In the genomic region with DNA sequence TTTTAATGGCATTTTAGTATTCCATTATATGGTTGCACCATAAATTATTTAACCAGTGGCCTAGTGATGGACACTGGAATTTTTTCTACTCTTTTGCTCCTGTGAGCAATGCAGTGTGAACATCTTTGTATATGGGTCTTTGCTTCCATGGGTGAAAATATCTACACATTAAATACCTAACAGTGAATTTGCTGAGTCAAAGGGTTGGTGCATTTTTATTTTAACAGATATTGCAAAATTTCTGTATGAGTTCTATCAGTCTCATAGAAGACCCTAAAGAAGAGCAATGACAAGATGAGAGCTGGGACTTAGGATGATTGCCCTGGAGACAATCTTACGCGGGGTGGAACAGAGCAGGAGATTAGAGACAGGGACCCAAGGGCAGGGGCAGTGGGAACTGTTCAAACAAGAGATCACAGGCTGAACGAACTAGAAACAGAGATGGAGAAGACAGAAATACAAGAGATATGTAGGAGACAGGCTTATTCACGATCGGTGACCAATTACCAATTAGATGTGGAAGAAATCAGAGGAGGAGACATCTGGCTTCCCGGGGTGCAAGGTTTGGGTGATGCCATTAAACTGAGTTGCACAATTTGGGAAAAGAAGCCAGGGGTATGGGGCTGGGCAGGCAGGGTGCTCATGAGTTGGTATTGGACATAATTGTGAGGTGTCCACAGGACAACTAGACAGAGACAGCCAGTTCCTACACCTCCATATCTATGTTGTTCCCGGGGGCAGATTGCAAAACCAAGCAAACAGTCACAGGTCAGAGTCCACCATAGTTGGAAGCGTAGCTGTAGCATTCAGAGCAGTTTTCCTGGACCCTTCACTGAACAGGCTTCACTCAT, we compare ENCODE assay signal across 1 cellular context.
TF ChIP-seq lines count a peak whose summit lies in the region.

No MANE protein-coding gene starts in this region.

TF ChIP-seq in HepG2, 621 proteins besides CTCF, POLR2A, EP300 and RAD21 (continued from another document and continues in another):
- peak; percentile 57; the same call in 1 of the 2 replicates for TF ChIP-seq KLF9 (CRISPR knock-in tag; IDR thresholded peaks at IDR 0.05; ENCODE audit: low read depth)
- TF ChIP-seq ZNF33A (CRISPR knock-in tag; IDR thresholded peaks at IDR 0.05; ENCODE audit: borderline replicate concordance), result 0 out of 2 replicates have a peak, but pooled peaks have one; percentile 15
- TF ChIP-seq, protein P1, sequence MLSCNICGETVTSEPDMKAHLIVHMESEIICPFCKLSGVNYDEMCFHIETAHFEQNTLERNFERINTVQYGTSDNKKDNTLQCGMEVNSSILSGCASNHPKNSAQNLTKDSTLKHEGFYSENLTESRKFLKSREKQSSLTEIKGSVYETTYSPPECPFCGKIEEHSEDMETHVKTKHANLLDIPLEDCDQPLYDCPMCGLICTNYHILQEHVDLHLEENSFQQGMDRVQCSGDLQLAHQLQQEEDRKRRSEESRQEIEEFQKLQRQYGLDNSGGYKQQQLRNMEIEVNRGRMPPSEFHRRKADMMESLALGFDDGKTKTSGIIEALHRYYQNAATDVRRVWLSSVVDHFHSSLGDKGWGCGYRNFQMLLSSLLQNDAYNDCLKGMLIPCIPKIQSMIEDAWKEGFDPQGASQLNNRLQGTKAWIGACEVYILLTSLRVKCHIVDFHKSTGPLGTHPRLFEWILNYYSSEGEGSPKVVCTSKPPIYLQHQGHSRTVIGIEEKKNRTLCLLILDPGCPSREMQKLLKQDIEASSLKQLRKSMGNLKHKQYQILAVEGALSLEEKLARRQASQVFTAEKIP (CRISPR knock-in tag; IDR thresholded peaks at IDR 0.05; ENCODE audit: borderline replicate concordance), result no peak
- 0 out of 2 replicates have a peak, but pooled peaks have one; percentile 24 for TF ChIP-seq CREB1 (IDR thresholded peaks at IDR 0.05)
- TF ChIP-seq CREB1 (CRISPR knock-in tag; IDR thresholded peaks at IDR 0.05), result peak; percentile 84
- 0 out of 2 replicates have a peak, but pooled peaks have one; percentile 31 for TF ChIP-seq ZNF234 (CRISPR knock-in tag; conservative IDR thresholded peaks at IDR 0.05)
- peak; percentile 77 for TF ChIP-seq UBTF (CRISPR knock-in tag; IDR thresholded peaks at IDR 0.05)
- peak; percentile 58; the same call in 1 of the 2 replicates for TF ChIP-seq ZNF451 (CRISPR knock-in tag; IDR thresholded peaks at IDR 0.05)
- TF ChIP-seq, protein P2, sequence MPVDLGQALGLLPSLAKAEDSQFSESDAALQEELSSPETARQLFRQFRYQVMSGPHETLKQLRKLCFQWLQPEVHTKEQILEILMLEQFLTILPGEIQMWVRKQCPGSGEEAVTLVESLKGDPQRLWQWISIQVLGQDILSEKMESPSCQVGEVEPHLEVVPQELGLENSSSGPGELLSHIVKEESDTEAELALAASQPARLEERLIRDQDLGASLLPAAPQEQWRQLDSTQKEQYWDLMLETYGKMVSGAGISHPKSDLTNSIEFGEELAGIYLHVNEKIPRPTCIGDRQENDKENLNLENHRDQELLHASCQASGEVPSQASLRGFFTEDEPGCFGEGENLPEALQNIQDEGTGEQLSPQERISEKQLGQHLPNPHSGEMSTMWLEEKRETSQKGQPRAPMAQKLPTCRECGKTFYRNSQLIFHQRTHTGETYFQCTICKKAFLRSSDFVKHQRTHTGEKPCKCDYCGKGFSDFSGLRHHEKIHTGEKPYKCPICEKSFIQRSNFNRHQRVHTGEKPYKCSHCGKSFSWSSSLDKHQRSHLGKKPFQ (CRISPR knock-in tag; IDR thresholded peaks at IDR 0.05; ENCODE audit: insufficient replicate concordance), result peak; percentile 85
- TF ChIP-seq GMEB1 (CRISPR knock-in tag; IDR thresholded peaks at IDR 0.05; ENCODE audit: borderline replicate concordance), result peak; percentile 54; the same call in 1 of the 2 replicates
- TF ChIP-seq ZNF12 (CRISPR knock-in tag; IDR thresholded peaks at IDR 0.05), result no peak
- peak; percentile 87; the same call in 1 of the 2 replicates for TF ChIP-seq ARID4A (CRISPR knock-in tag; IDR thresholded peaks at IDR 0.05; ENCODE audit: borderline replicate concordance)
- TF ChIP-seq KMT2B (CRISPR knock-in tag; IDR thresholded peaks at IDR 0.05), result no peak; the same call in 1 of the 2 replicates
- peak; percentile 77; the same call in 1 of the 2 replicates for TF ChIP-seq RBAK (CRISPR knock-in tag; IDR thresholded peaks at IDR 0.05)
- TF ChIP-seq, protein P3, sequence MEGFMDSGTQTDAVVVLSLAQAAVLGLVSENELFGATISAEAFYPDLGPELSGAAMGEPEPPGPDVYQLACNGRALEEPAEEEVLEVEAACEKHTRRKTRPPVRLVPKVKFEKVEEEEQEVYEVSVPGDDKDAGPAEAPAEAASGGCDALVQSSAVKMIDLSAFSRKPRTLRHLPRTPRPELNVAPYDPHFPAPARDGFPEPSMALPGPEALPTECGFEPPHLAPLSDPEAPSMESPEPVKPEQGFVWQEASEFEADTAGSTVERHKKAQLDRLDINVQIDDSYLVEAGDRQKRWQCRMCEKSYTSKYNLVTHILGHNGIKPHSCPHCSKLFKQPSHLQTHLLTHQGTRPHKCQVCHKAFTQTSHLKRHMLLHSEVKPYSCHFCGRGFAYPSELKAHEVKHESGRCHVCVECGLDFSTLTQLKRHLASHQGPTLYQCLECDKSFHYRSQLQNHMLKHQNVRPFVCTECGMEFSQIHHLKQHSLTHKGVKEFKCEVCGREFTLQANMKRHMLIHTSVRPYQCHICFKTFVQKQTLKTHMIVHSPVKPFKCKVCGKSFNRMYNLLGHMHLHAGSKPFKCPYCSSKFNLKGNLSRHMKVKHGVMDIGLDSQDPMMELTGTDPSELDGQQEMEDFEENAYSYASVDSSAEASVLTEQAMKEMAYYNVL (CRISPR knock-in tag; IDR thresholded peaks at IDR 0.05; ENCODE audit: borderline replicate concordance), result peak; percentile 95
- TF ChIP-seq ONECUT2 (CRISPR knock-in tag; IDR thresholded peaks at IDR 0.05), result 0 out of 2 replicates have a peak, but pooled peaks have one; percentile 56
- peak; percentile 87 for TF ChIP-seq BATF2 (CRISPR knock-in tag; IDR thresholded peaks at IDR 0.05)
- peak; percentile 92 for TF ChIP-seq GATA4 (IDR thresholded peaks at IDR 0.05; ENCODE audit: borderline replicate concordance, low read depth)
- TF ChIP-seq PHF5A (CRISPR knock-in tag; IDR thresholded peaks at IDR 0.05; ENCODE audit: low read depth, unreplicated experiment), result peak; percentile 56
- TF ChIP-seq NFKBIZ (CRISPR knock-in tag; IDR thresholded peaks at IDR 0.05), result peak; percentile 98
- no peak for TF ChIP-seq THYN1 (CRISPR knock-in tag; IDR thresholded peaks at IDR 0.05; ENCODE audit: borderline replicate concordance, low read depth)
- no peak for TF ChIP-seq ZNF407 (CRISPR knock-in tag; IDR thresholded peaks at IDR 0.05; ENCODE audit: not compliant biosample characterization)
- TF ChIP-seq KDM6A (CRISPR knock-in tag; IDR thresholded peaks at IDR 0.05; ENCODE audit: low read depth), result peak; percentile 99
- no peak for TF ChIP-seq ZNF20 (CRISPR knock-in tag; IDR thresholded peaks at IDR 0.05)
- TF ChIP-seq SRSF4 (IDR thresholded peaks at IDR 0.05; ENCODE audit: low read depth, low read length, poor library complexity, severe bottlenecking), result no peak
